In genomic region chr17:69448431-69449102, GRCh38 we compare ENCODE assay signal across 12 cellular contexts. TPM values are rescaled to one million over a fixed set of nuclear protein-coding genes. Genes with fewer than 3 reads are reported as not detected.
DNase-seq lines count a peak whose midpoint lies in the region; TF ChIP-seq lines count a peak whose summit lies in the region.
"Had no signal": no experiment of that assay in that cellular context is flagged by ENCODE, and none has a peak within 500 bp of the region (broad histone marks: within the 10 kb centered on the region; RNA-seq: fewer than 3 reads in every experiment).

No MANE protein-coding gene starts in this region.

- H3K4me2 ChIP-seq in osteoblast (ENCODE audit: insufficient read depth, low read length) = peak overlapping the region; percentile 36

- H2AFZ ChIP-seq in osteoblast (ENCODE audit: low read length) = peak overlapping the region; percentile 66

- H3K27ac ChIP-seq in osteoblast (ENCODE audit: low read depth, low read length) (no peak overlapping the region), RWPE1 (no peak overlapping the region)
- H3K27ac ChIP-seq: C4-2B had no signal

- H3K79me2 ChIP-seq in osteoblast (ENCODE audit: insufficient read depth, low read length) = no peaks in the 10 kb centered on the region

- POLR2A ChIA-PET in RWPE1 (lab: Yijun Ruan, JAX; ENCODE audit: low non-redundant PET) = no interaction called here

- no peaks in the 10 kb centered on the region for H3K27me3 ChIP-seq in osteoblast (ENCODE audit: insufficient read depth, low read length)

- H3K4me3 ChIP-seq in osteoblast (ENCODE audit: insufficient read depth, low read length) = no peak overlapping the region

- CTCF ChIA-PET in RWPE1 (lab: Yijun Ruan, JAX) = no interaction called here

- DNase-seq in C1 segment of cervical spinal cord (lab: John Stamatoyannopoulos, UW) = peak in 12 of 14 donors; percentile 36 to 72 (median 60)
- peak in 44 of 56 donors; percentile 5 to 76 (median 33) for DNase-seq in amygdala (lab: John Stamatoyannopoulos, UW)
- DNase-seq in hippocampal formation (lab: John Stamatoyannopoulos, UW) = peak; percentile 26 to 60
- no peak for DNase-seq in osteoblast (ENCODE audit: insufficient read length, low spot score, missing footprints)
- no peak for DNase-seq in RWPE1 (ENCODE audit: low spot score)
- no peak for DNase-seq in stimulated activated CD4-positive, alpha-beta T cell treated with anti-CD3 and anti-CD28 coated beads, Interleukin-12 subunit alpha, Interleukin-12 subunit beta, amount 100 ng/mL, for 4 hours
- DNase-seq in activated naive CD4-positive, alpha-beta T cell (lab: John Stamatoyannopoulos, UW) = no peak
- no peak for DNase-seq in mesenteric fat pad (ENCODE audit: low spot score)
- DNase-seq: activated CD4-positive, alpha-beta T cell treated with anti-CD3 and anti-CD28 coated beads, Interleukin-2, amount 50 U/mL, for 4 hours; HFFc6; naive thymus-derived CD4-positive, alpha-beta T cell had no signal

- H3K4me1 ChIP-seq in osteoblast (ENCODE audit: insufficient read depth, low read length) = no peaks in the 10 kb centered on the region

- H4K20me1 ChIP-seq in osteoblast (ENCODE audit: insufficient read depth, low read length) = no peaks in the 10 kb centered on the region

- TF ChIP-seq CTCF in osteoblast (IDR thresholded peaks at IDR 0.05; ENCODE audit: extremely low read depth, low read depth, low read length) (no peak), RWPE1 (conservative IDR thresholded peaks at IDR 0.05; ENCODE audit: low read depth) (no peak)

- H3K9me3 ChIP-seq in osteoblast (ENCODE audit: low read depth, low read length) = no peaks in the 10 kb centered on the region

- no peaks in the 10 kb centered on the region for H3K36me3 ChIP-seq in osteoblast (ENCODE audit: insufficient read depth, low read length)

RNA-seq across cellular contexts. Expression of gene MAP2K6, which starts 34.1 kb away (rescaled TPM):
- total RNA-seq in osteoblast (1.5 and 2.5 TPM in 2 replicates), mesenteric fat pad (22.1 TPM)

Comparison
In these comparisons a context has a peak if more than half of its experiments do, and no peak if none do; other contexts are left out.
1. DNase-seq: peak in C1 segment of cervical spinal cord (12 of 14), amygdala (44 of 56) and hippocampal formation (2 of 2); none in osteoblast (single experiment), RWPE1 (single experiment), stimulated activated CD4-positive, alpha-beta T cell treated with anti-CD3 and anti-CD28 coated beads, Interleukin-12 subunit alpha, Interleukin-12 subunit beta, amount 100 ng/mL, for 4 hours (single experiment), activated naive CD4-positive, alpha-beta T cell (0 of 4) and mesenteric fat pad (single experiment).